1 cellular context compared by ENCODE assay signal in the genomic region with DNA sequence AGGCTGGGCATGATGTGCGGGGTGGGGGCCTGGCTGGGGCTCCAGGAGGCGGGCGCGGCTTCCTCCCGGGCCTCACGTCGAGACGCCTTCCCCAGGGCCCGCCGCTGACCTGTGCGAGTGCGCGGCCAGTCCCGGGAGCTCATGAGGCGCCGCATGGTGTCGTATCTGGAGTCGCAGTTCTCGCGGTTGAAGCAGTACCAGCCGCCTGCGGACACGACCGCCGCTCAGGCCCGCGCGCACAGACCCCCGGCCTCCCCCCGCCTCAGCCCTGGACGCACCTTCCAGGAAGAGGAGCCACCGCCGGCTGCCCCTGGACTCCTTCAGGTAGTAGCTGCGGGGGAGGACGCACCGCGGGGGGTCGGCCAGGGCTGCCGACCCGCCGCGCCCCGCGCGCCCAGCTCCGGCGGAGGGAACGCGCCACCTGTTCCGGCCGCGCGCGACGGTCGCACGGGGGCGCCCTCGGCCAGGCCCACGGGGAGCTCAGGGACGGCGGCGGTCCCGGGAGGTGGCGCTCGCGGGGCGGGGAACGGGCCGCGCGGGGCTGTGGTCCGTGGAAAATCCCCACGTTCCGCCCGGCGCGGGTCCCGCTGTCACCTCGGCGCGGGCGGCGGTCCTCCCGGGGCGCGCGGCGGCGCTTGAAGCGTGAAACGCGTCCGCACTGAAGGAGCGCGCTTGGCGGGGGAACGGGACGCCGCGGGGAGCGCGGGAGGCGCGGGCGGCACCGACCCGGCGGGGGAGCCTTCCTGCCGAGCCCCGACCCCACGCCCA.
A peak's percentile ranks its signal among the peaks of the same experiment; 100 is the strongest.
TF ChIP-seq lines count a peak whose summit lies in the region.

No MANE protein-coding gene starts in this region.

TF ChIP-seq in K562, 482 proteins besides CTCF, POLR2A, EP300 and RAD21 (continued from another document and continues in another):
- TF ChIP-seq, protein P1, sequence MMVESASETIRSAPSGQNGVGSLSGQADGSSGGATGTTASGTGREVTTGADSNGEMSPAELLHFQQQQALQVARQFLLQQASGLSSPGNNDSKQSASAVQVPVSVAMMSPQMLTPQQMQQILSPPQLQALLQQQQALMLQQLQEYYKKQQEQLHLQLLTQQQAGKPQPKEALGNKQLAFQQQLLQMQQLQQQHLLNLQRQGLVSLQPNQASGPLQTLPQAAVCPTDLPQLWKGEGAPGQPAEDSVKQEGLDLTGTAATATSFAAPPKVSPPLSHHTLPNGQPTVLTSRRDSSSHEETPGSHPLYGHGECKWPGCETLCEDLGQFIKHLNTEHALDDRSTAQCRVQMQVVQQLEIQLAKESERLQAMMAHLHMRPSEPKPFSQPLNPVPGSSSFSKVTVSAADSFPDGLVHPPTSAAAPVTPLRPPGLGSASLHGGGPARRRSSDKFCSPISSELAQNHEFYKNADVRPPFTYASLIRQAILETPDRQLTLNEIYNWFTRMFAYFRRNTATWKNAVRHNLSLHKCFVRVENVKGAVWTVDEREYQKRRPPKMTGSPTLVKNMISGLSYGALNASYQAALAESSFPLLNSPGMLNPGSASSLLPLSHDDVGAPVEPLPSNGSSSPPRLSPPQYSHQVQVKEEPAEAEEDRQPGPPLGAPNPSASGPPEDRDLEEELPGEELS (CRISPR knock-in tag; IDR thresholded peaks at IDR 0.05; ENCODE audit: borderline replicate concordance) = no peak
- no peak for TF ChIP-seq MXI1 (IDR thresholded peaks at IDR 0.05; ENCODE audit: low read depth, low read length)
- 0 out of 2 replicates have a peak, but pooled peaks have one; percentile 9 for TF ChIP-seq ZNF583 (CRISPR knock-in tag; IDR thresholded peaks at IDR 0.05)
- no peak for TF ChIP-seq SMARCB1 (IDR thresholded peaks at IDR 0.05; ENCODE audit: insufficient read length, low read depth)
- no peak for TF ChIP-seq TEAD1 (CRISPR knock-in tag; IDR thresholded peaks at IDR 0.05)
- TF ChIP-seq U2AF2 (optimal IDR thresholded peaks at IDR 0.05; ENCODE audit: low read depth, low read length) = no peak
- 0 out of 2 replicates have a peak, but pooled peaks have one; percentile 5 for TF ChIP-seq ESRRA (IDR thresholded peaks at IDR 0.05; ENCODE audit: borderline replicate concordance, low read depth)
- TF ChIP-seq MTA3 (IDR thresholded peaks at IDR 0.05; ENCODE audit: borderline replicate concordance) = peak; percentile 88
- no peak for TF ChIP-seq STAT5B (CRISPR knock-in tag; IDR thresholded peaks at IDR 0.05)
- TF ChIP-seq TAF1 (IDR thresholded peaks at IDR 0.05; ENCODE audit: control insufficient read depth, extremely low read depth, insufficient read depth, low read length, severe bottlenecking) = peak; percentile 33
- TF ChIP-seq SPI1 (IDR thresholded peaks at IDR 0.05; ENCODE audit: borderline replicate concordance, low read depth, low read length) = no peak
- TF ChIP-seq ZFP30 (CRISPR knock-in tag; IDR thresholded peaks at IDR 0.05; ENCODE audit: borderline replicate concordance) = no peak
- TF ChIP-seq TOE1 (IDR thresholded peaks at IDR 0.05; ENCODE audit: borderline replicate concordance) = no peak
- TF ChIP-seq TOE1 (CRISPR knock-in tag; IDR thresholded peaks at IDR 0.05; ENCODE audit: borderline replicate concordance, low read depth) = no peak
- TF ChIP-seq RBM25 (IDR thresholded peaks at IDR 0.05; ENCODE audit: low read depth, low read length, severe bottlenecking) = no peak
- TF ChIP-seq ZKSCAN3 (CRISPR knock-in tag; IDR thresholded peaks at IDR 0.05) = no peak
- no peak for TF ChIP-seq BCL6 (CRISPR knock-in tag; IDR thresholded peaks at IDR 0.05)
- TF ChIP-seq, protein P2, sequence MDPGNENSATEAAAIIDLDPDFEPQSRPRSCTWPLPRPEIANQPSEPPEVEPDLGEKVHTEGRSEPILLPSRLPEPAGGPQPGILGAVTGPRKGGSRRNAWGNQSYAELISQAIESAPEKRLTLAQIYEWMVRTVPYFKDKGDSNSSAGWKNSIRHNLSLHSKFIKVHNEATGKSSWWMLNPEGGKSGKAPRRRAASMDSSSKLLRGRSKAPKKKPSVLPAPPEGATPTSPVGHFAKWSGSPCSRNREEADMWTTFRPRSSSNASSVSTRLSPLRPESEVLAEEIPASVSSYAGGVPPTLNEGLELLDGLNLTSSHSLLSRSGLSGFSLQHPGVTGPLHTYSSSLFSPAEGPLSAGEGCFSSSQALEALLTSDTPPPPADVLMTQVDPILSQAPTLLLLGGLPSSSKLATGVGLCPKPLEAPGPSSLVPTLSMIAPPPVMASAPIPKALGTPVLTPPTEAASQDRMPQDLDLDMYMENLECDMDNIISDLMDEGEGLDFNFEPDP (CRISPR knock-in tag; IDR thresholded peaks at IDR 0.05) = 0 out of 2 replicates have a peak, but pooled peaks have one; percentile 25
- TF ChIP-seq ZNF76 (CRISPR knock-in tag; IDR thresholded peaks at IDR 0.05; ENCODE audit: borderline replicate concordance) = no peak
- peak; percentile 62 for TF ChIP-seq ZFX (CRISPR knock-in tag; IDR thresholded peaks at IDR 0.05)
- no peak for TF ChIP-seq TAL1 (IDR thresholded peaks at IDR 0.05)
- no peak for TF ChIP-seq ZNF280B (CRISPR knock-in tag; IDR thresholded peaks at IDR 0.05)
- no peak for TF ChIP-seq KAT2B (IDR thresholded peaks at IDR 0.05; ENCODE audit: low read depth, low read length)
- no peak for TF ChIP-seq GTF2A2 (tag; IDR thresholded peaks at IDR 0.05)
- peak; percentile 68 to 70 for TF ChIP-seq NRF1 (conservative IDR thresholded peaks at IDR 0.05 in 1 of 2, IDR thresholded peaks at IDR 0.05 in 1 of 2)
- TF ChIP-seq MED1 (CRISPR knock-in tag; IDR thresholded peaks at IDR 0.05; ENCODE audit: borderline replicate concordance) = no peak; the same call in 1 of the 2 replicates
- TF ChIP-seq C11orf30 (IDR thresholded peaks at IDR 0.05; ENCODE audit: low read depth) = no peak
- TF ChIP-seq ZNF436 (CRISPR knock-in tag; IDR thresholded peaks at IDR 0.05) = no peak
- no peak for TF ChIP-seq PTTG1 (tag; IDR thresholded peaks at IDR 0.05; ENCODE audit: low read depth)
- peak; percentile 88 for TF ChIP-seq MGA (IDR thresholded peaks at IDR 0.05)
- no peak for TF ChIP-seq ZNF212 (CRISPR knock-in tag; IDR thresholded peaks at IDR 0.05)
- no peak for TF ChIP-seq CBX1 (IDR thresholded peaks at IDR 0.05; ENCODE audit: low read depth)
- TF ChIP-seq HOXB6 (CRISPR knock-in tag; IDR thresholded peaks at IDR 0.05; ENCODE audit: borderline replicate concordance) = no peak
- no peak for TF ChIP-seq ELK3 (CRISPR knock-in tag; IDR thresholded peaks at IDR 0.05)
- TF ChIP-seq ZNF77 (CRISPR knock-in tag; IDR thresholded peaks at IDR 0.05) = no peak
- TF ChIP-seq ZKSCAN8 (CRISPR knock-in tag; IDR thresholded peaks at IDR 0.05) = no peak
